10 cellular contexts compared by ENCODE assay signal in genomic region chr1:184975208-184975875, GRCh38. TPM values are rescaled to one million over a fixed set of nuclear protein-coding genes. Genes with fewer than 3 reads are reported as not detected.
DNase-seq lines count a peak whose midpoint lies in the region; ATAC-seq lines count a peak whose summit lies in the region.
"Had no signal": no experiment of that assay in that cellular context is flagged by ENCODE, and none has a peak within 500 bp of the region (broad histone marks: within the 10 kb centered on the region; RNA-seq: fewer than 3 reads in every experiment).

No MANE protein-coding gene starts in this region.

- peaks cover 0 to 3% (median 0%) of the 10 kb centered on the region in 3 donors for H3K27me3 ChIP-seq in skeletal muscle tissue (ENCODE audit: control insufficient read depth in 3 of 3, insufficient read depth in 3 of 3, low read length in 3 of 3)

- peak overlapping the region; percentile 46 for H3K27ac Mint-ChIP-seq in activated T-helper 17 cell treated with anti-CD3 and anti-CD28 coated beads, Interleukin-2, amount 50 U/mL, for 72 hours

- no peak overlapping the region for H3K9ac ChIP-seq in skeletal muscle tissue (ENCODE audit: low read depth in 1 of 3, low read length in 3 of 3)

- no peak for ATAC-seq in activated T-cell treated with anti-CD3 and anti-CD28 coated beads, Interleukin-2, amount 50 U/mL, for 4 hours
- no peak for ATAC-seq in activated T-helper 17 cell treated with anti-CD3 and anti-CD28 coated beads, Interleukin-2, amount 50 U/mL, for 72 hours (replicated peaks)
- ATAC-seq in left lobe of liver: peak; percentile 51
- ATAC-seq in HG03565 (IDR thresholded peaks at IDR 0.05; ENCODE audit: unreplicated experiment): no peak

- peaks cover 0 to 18% (median 12%) of the 10 kb centered on the region in 3 donors for H3K4me1 ChIP-seq in skeletal muscle tissue (ENCODE audit: control insufficient read depth in 3 of 3, insufficient read depth in 3 of 3, low read length in 3 of 3)

- H3K4me3 ChIP-seq in skeletal muscle tissue (ENCODE audit: low read length in 3 of 3): no peak overlapping the region
- H3K4me3 ChIP-seq: cardiac muscle cell had no signal

- peak overlapping the region; percentile 82 for H3K27ac ChIP-seq in skeletal muscle tissue (ENCODE audit: low read depth, low read length)
- H3K27ac ChIP-seq: cardiac muscle cell had no signal

- no peaks in the 10 kb centered on the region for H3K9me3 ChIP-seq in skeletal muscle tissue (ENCODE audit: control insufficient read depth in 3 of 3, low read length in 3 of 3)

- peaks cover 4% of the 10 kb centered on the region for H3K36me3 Mint-ChIP-seq in activated T-cell treated with anti-CD3 and anti-CD28 coated beads, Interleukin-2, amount 50 U/mL, for 4 hours (ENCODE audit: insufficient read depth)
- H3K36me3 Mint-ChIP-seq in activated T-helper 17 cell treated with anti-CD3 and anti-CD28 coated beads, Interleukin-2, amount 50 U/mL, for 72 hours (ENCODE audit: low read depth): peaks cover 12% of the 10 kb centered on the region

- peaks cover 4% of the 10 kb centered on the region for H3K27me3 Mint-ChIP-seq in activated T-cell treated with anti-CD3 and anti-CD28 coated beads, Interleukin-2, amount 50 U/mL, for 4 hours (ENCODE audit: low read depth)
- H3K27me3 Mint-ChIP-seq in activated T-helper 17 cell treated with anti-CD3 and anti-CD28 coated beads, Interleukin-2, amount 50 U/mL, for 72 hours: peaks cover 4% of the 10 kb centered on the region

- no peak for DNase-seq in activated T-cell treated with anti-CD3 and anti-CD28 coated beads, Interleukin-2, amount 50 U/mL, for 4 hours
- no peak for DNase-seq in activated T-cell treated with anti-CD3 and anti-CD28 coated beads, Interleukin-2, amount 50 U/mL, for 1 hour
- DNase-seq in left lobe of liver (ENCODE audit: low spot score) (no peak), NCI-H526 treated with DMSO at 0.1 percent for 48 hours (lab: John Stamatoyannopoulos, UW) (no peak), DMS53 treated with DMSO at 0.1 percent for 48 hours (lab: John Stamatoyannopoulos, UW; ENCODE audit: unreplicated experiment) (no peak)
- DNase-seq: GOT3 had no signal

- peaks cover 45% of the 10 kb centered on the region for H3K4me1 Mint-ChIP-seq in activated T-cell treated with anti-CD3 and anti-CD28 coated beads, Interleukin-2, amount 50 U/mL, for 4 hours (ENCODE audit: low read depth)
- H3K4me1 Mint-ChIP-seq in activated T-helper 17 cell treated with anti-CD3 and anti-CD28 coated beads, Interleukin-2, amount 50 U/mL, for 72 hours: peaks cover 14% of the 10 kb centered on the region

- no peaks in the 10 kb centered on the region for H3K9me3 Mint-ChIP-seq in activated T-cell treated with anti-CD3 and anti-CD28 coated beads, Interleukin-2, amount 50 U/mL, for 4 hours
- no peaks in the 10 kb centered on the region for H3K9me3 Mint-ChIP-seq in activated T-helper 17 cell treated with anti-CD3 and anti-CD28 coated beads, Interleukin-2, amount 50 U/mL, for 72 hours

- H3K4me3 Mint-ChIP-seq in activated T-cell treated with anti-CD3 and anti-CD28 coated beads, Interleukin-2, amount 50 U/mL, for 4 hours: peak overlapping the region; percentile 56
- H3K4me3 Mint-ChIP-seq in activated T-helper 17 cell treated with anti-CD3 and anti-CD28 coated beads, Interleukin-2, amount 50 U/mL, for 72 hours: peak overlapping the region; percentile 89

- H3K36me3 ChIP-seq in skeletal muscle tissue (ENCODE audit: control insufficient read depth in 3 of 3, insufficient read depth in 3 of 3, low read length in 3 of 3): no peaks in the 10 kb centered on the region
- H3K36me3 ChIP-seq: cardiac muscle cell had no signal

RNA-seq across cellular contexts. Expression of gene NIBAN1, which starts 1.0 kb away (rescaled TPM):
- total RNA-seq in activated T-cell treated with anti-CD3 and anti-CD28 coated beads, Interleukin-2, amount 50 U/mL, for 4 hours: 10 to 100 TPM in 2 of 3 donors, 1 to 10 TPM in 1; 5.6 to 14.2 (median 12.2) TPM
- 10 to 100 TPM; 23.7 to 58.8 TPM for total RNA-seq in activated T-helper 17 cell treated with anti-CD3 and anti-CD28 coated beads, Interleukin-2, amount 50 U/mL, for 72 hours
- total RNA-seq in left lobe of liver: 0.96 TPM
- total RNA-seq in skeletal muscle tissue: 68.4 TPM
